ENCODE assay signal across 21 cellular contexts in the genomic region with DNA sequence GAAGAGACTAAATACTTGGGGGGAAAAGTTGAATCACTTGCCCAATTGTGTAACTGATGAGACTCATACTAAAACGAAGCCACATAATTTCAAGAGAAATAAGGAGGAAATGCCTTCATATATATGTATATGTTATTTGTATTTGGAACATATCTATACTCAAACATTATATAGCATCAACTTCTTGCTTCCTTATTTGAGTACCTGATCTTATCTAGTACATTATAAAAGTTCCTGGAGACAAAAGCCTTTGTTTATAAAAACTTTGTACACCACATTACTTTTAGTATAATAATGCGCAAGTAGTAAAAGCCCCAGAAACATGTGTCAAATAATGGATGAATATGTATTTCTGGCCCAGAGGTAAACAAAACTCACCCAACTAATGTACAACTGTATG.
"Had no signal": no experiment of that assay in that cellular context is flagged by ENCODE, and none has a peak within 500 bp of the region (broad histone marks: within the 10 kb centered on the region; RNA-seq: fewer than 3 reads in every experiment).

No MANE protein-coding gene starts in this region.

- DNase-seq: activated B cell treated with CpG ODN at 0.5 μM for 24 hours; activated CD4-positive, alpha-beta memory T cell treated with anti-CD3 and anti-CD28 coated beads for 36 hours; activated CD4-positive, alpha-beta T cell treated with anti-CD3 and anti-CD28 coated beads for 1 hour; activated CD4-positive, alpha-beta T cell treated with anti-CD3 and anti-CD28 coated beads, Interleukin-2, amount 10 ng/mL, durations not matched to agents 24 days and 14 days; activated CD8-positive, alpha-beta memory T cell treated with anti-CD3 and anti-CD28 coated beads for 24 hours; activated T-cell treated with anti-CD3 and anti-CD28 coated beads, Interleukin-2, amount 50 U/mL, for 72 hours; aorta; central memory CD4-positive, alpha-beta T cell; MG63; NCI-H1105 treated with DMSO at 0.1 percent for 48 hours; NCI-H1436 treated with DMSO at 0.1 percent for 48 hours; NCI-H187; NCI-H2081; NCI-H510A treated with DMSO at 0.1 percent for 48 hours; NCI-H69; SIG-M5; T-helper 17 cell; T-helper 9 cell had no signal

- FAIRE-seq: bronchial epithelial cell had no signal

- H3K27me3 ChIP-seq: MG63 had no signal

- H3K9me3 Mint-ChIP-seq: activated B cell treated with CpG ODN at 0.5 μM for 24 hours; activated CD4-positive, alpha-beta memory T cell treated with anti-CD3 and anti-CD28 coated beads for 36 hours; activated CD4-positive, alpha-beta T cell treated with anti-CD3 and anti-CD28 coated beads, Interleukin-2, amount 10 ng/mL, durations not matched to agents 24 days and 14 days; activated naive CD4-positive, alpha-beta T cell treated with anti-CD3 and anti-CD28 coated beads, Interleukin-2, amount 50 U/mL, for 24 hours; activated T-cell treated with anti-CD3 and anti-CD28 coated beads, Interleukin-2, amount 50 U/mL, for 72 hours; activated T-helper 2 cell treated with anti-CD3 and anti-CD28 coated beads, Interferon-gamma antibody, Interleukin-2, Interleukin-4, amounts not matched to agents 10 μg/mL and 5 μg/mL and 100 μg/mL, durations not matched to agents 14 hours and 24 hours and 36 hours had no signal

- H3K27ac Mint-ChIP-seq: activated B cell treated with CpG ODN at 0.5 μM for 24 hours; activated CD4-positive, alpha-beta memory T cell treated with anti-CD3 and anti-CD28 coated beads for 36 hours; activated CD4-positive, alpha-beta T cell treated with anti-CD3 and anti-CD28 coated beads, Interleukin-2, amount 10 ng/mL, durations not matched to agents 24 days and 14 days; activated naive CD4-positive, alpha-beta T cell treated with anti-CD3 and anti-CD28 coated beads, Interleukin-2, amount 50 U/mL, for 24 hours; activated T-cell treated with anti-CD3 and anti-CD28 coated beads, Interleukin-2, amount 50 U/mL, for 72 hours; activated T-helper 2 cell treated with anti-CD3 and anti-CD28 coated beads, Interferon-gamma antibody, Interleukin-2, Interleukin-4, amounts not matched to agents 10 μg/mL and 5 μg/mL and 100 μg/mL, durations not matched to agents 14 hours and 24 hours and 36 hours; T-helper 17 cell had no signal

- H3K4me3 Mint-ChIP-seq: activated B cell treated with CpG ODN at 0.5 μM for 24 hours; activated CD4-positive, alpha-beta memory T cell treated with anti-CD3 and anti-CD28 coated beads for 36 hours; activated CD4-positive, alpha-beta T cell treated with anti-CD3 and anti-CD28 coated beads, Interleukin-2, amount 10 ng/mL, durations not matched to agents 24 days and 14 days; activated naive CD4-positive, alpha-beta T cell treated with anti-CD3 and anti-CD28 coated beads, Interleukin-2, amount 50 U/mL, for 24 hours; activated T-cell treated with anti-CD3 and anti-CD28 coated beads, Interleukin-2, amount 50 U/mL, for 72 hours; T-helper 17 cell had no signal

- ATAC-seq: T-helper 17 cell had no signal

- H3K36me3 Mint-ChIP-seq: activated CD4-positive, alpha-beta memory T cell treated with anti-CD3 and anti-CD28 coated beads for 36 hours; activated naive CD4-positive, alpha-beta T cell treated with anti-CD3 and anti-CD28 coated beads, Interleukin-2, amount 50 U/mL, for 24 hours had no signal

- H3K4me3 ChIP-seq: MG63 had no signal

- H3K27me3 Mint-ChIP-seq: activated B cell treated with CpG ODN at 0.5 μM for 24 hours; activated CD4-positive, alpha-beta memory T cell treated with anti-CD3 and anti-CD28 coated beads for 36 hours; activated CD4-positive, alpha-beta T cell treated with anti-CD3 and anti-CD28 coated beads, Interleukin-2, amount 10 ng/mL, durations not matched to agents 24 days and 14 days; activated naive CD4-positive, alpha-beta T cell treated with anti-CD3 and anti-CD28 coated beads, Interleukin-2, amount 50 U/mL, for 24 hours; T-helper 17 cell had no signal

- H3K36me3 ChIP-seq: MG63 had no signal

- H3K9me3 ChIP-seq: MG63 had no signal
